13 cellular contexts compared by ENCODE assay signal in the genomic region with DNA sequence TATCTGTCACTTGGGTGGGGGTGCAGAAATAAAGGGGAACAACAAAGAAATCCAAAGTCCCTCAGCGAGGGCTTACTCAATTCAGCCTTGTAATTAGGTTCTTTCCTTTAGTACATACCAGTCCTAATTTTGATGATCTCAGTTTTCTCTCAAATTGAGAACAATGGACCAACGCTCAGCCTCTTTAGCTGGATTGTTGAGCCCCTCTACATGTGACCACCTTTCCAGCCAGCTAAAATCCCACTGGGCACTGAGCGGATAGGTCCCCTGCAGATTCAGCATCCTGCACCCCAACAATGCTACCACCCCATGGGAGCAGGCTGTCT. TPM values are rescaled to one million over a fixed set of nuclear protein-coding genes. Genes with fewer than 3 reads are reported as not detected.
A peak's percentile ranks its signal among the peaks of the same experiment; 100 is the strongest.
DNase-seq lines count a peak whose midpoint lies in the region; ATAC-seq, FAIRE-seq and TF ChIP-seq lines count a peak whose summit lies in the region.
"Had no signal": no experiment of that assay in that cellular context is flagged by ENCODE, and none has a peak within 500 bp of the region (broad histone marks: within the 10 kb centered on the region; RNA-seq: fewer than 3 reads in every experiment).

No MANE protein-coding gene starts in this region.

- SMC1A ChIA-PET in GM12878 (lab: Charles Lee; ENCODE audit: uncharacterized antibody, unreplicated experiment) = interaction anchor here (0.6 to 3.0 kb wide), 6 partner anchors 10 to 161 kb away, joined by 3 to 11 read pairs (median 4); a partner anchor contains a TSS

- intact Hi-C loops in GM12878 (cut with micrococcal nuclease; ENCODE audit: unreplicated experiment) = loop anchor here (2.0 to 5.0 kb wide), 4 partner anchors 51 to 204 kb away; a partner anchor contains a TSS

- no peaks in the 10 kb centered on the region for H3K27me3 ChIP-seq in GM12878 (replicated peaks in 1 of 2; ENCODE audit: control insufficient read depth in 2 of 2, insufficient read depth in 2 of 2, low read length in 1 of 2)
- H3K27me3 ChIP-seq in lung (ENCODE audit: control insufficient read depth, insufficient read depth) = no peaks in the 10 kb centered on the region
- no peaks in the 10 kb centered on the region for H3K27me3 ChIP-seq in smooth muscle cell (ENCODE audit: low read depth)
- H3K27me3 ChIP-seq: BLaER1 treated with 17β-estradiol and CSF1 and Interleukin-3, amounts not matched to agents 10 nM and 100 nM had no signal

- no peak for TF ChIP-seq CTCF in HFFc6 (IDR thresholded peaks at IDR 0.05)
- no peak for TF ChIP-seq CTCF in GM12878 (IDR thresholded peaks at IDR 0.05 in 2 of 3, conservative IDR thresholded peaks at IDR 0.05 in 1 of 3; ENCODE audit: control insufficient read depth in 2 of 3, extremely low read depth in 1 of 3, insufficient read depth in 1 of 3, low read depth in 3 of 3, low read length in 3 of 3)
- TF ChIP-seq CTCF in lung (IDR thresholded peaks at IDR 0.05; ENCODE audit: control extremely low read depth, extremely low read depth) = no peak
- no peak for TF ChIP-seq CTCF in smooth muscle cell (IDR thresholded peaks at IDR 0.05; ENCODE audit: borderline replicate concordance, insufficient read depth, poor library complexity, severe bottlenecking)

- H3K27ac Mint-ChIP-seq in HFFc6 = peak overlapping the region; percentile 50
- H3K27ac Mint-ChIP-seq: activated naive CD4-positive, alpha-beta T cell treated with anti-CD3 and anti-CD28 coated beads for 36 hours had no signal

- BruUV-seq in GM12878 (replicated peaks; lab: Mats Ljungman, UMichigan) = no TSS peak

- POLR2A ChIA-PET in GM12878 (lab: Charles Lee) = interaction anchor here (1.0 to 1.5 kb wide), 2 partner anchors 9 to 58 kb away, joined by 3 to 5 read pairs; no protein-coding TSS in a partner anchor

- no peak for DNase-seq in HFFc6
- DNase-seq in GM12878 (ENCODE audit: low read depth, low spot score) = no peak
- DNase-seq in lung (ENCODE audit: low spot score) = no peak
- DNase-seq in smooth muscle cell (lab: John Stamatoyannopoulos, UW; ENCODE audit: unreplicated experiment) = no peak
- no peak for DNase-seq in HCEC 1CT
- no peak for DNase-seq in dedifferentiated amniotic fluid mesenchymal stem cell (ENCODE audit: extremely low spot score)
- DNase-seq in UCSD-AML1 (lab: John Stamatoyannopoulos, UW; ENCODE audit: unreplicated experiment) = no peak
- no peak for DNase-seq in G401 (ENCODE audit: low spot score)
- DNase-seq: GF-D8, NCI-H1105 treated with DMSO at 0.1 percent for 48 hours, NCI-H774 had no signal

- no peak for TF ChIP-seq RAD21 in GM12878 (IDR thresholded peaks at IDR 0.05; ENCODE audit: insufficient read depth, low read depth, low read length)

- in situ Hi-C loops in GM12878 (cut with MboI) (no loop called here), G401 (cut with HindIII; ENCODE audit: low sequenced_read_pairs) (loop anchor here (25.0 kb wide), 1 partner anchor 149 kb away; a partner anchor contains a TSS)

- RAD21 ChIA-PET in GM12878 (lab: Charles Lee; ENCODE audit: unreplicated experiment) = interaction anchor here (0.5 to 2.4 kb wide), 5 partner anchors 11 to 209 kb away, joined by 3 to 9 read pairs (median 3); a partner anchor contains a TSS

- TF ChIP-seq EP300 in GM12878 (IDR thresholded peaks at IDR 0.05; ENCODE audit: borderline replicate concordance in 1 of 2, control insufficient read depth in 1 of 2, low read depth in 2 of 2, low read length in 2 of 2) = no peak

- H2AFZ ChIP-seq in GM12878 (ENCODE audit: control insufficient read depth, low read depth, low read length) (no peak overlapping the region), smooth muscle cell (ENCODE audit: low read depth) (no peak overlapping the region)

- no peak overlapping the region for H3K4me2 ChIP-seq in GM12878 (ENCODE audit: control insufficient read depth, insufficient read depth)
- peak overlapping the region; percentile 44 for H3K4me2 ChIP-seq in smooth muscle cell

- CTCF ChIA-PET in GM12878 (lab: Yijun Ruan, JAX) = interaction anchor here (1.0 to 3.0 kb wide), 12 partner anchors 11 to 311 kb away, joined by 3 to 29 read pairs (median 5); a partner anchor contains a TSS

- H3K9ac ChIP-seq in GM12878 (ENCODE audit: control insufficient read depth, insufficient read depth, low read length) = no peak overlapping the region
- H3K9ac ChIP-seq in smooth muscle cell (ENCODE audit: low read depth) = no peak overlapping the region

- H3K27me3 Mint-ChIP-seq in HFFc6 (ENCODE audit: insufficient read depth) = peaks cover 2% of the 10 kb centered on the region

- H3F3A ChIP-seq in smooth muscle cell (ENCODE audit: low read depth) = peaks cover 7% of the 10 kb centered on the region

- H3K9me3 Mint-ChIP-seq in HFFc6 = no peaks in the 10 kb centered on the region
- H3K9me3 Mint-ChIP-seq: activated naive CD4-positive, alpha-beta T cell treated with anti-CD3 and anti-CD28 coated beads for 36 hours had no signal

- no peaks in the 10 kb centered on the region for H4K20me1 ChIP-seq in GM12878 (ENCODE audit: control insufficient read depth, insufficient read depth)
- peaks cover 100% of the 10 kb centered on the region for H4K20me1 ChIP-seq in smooth muscle cell (ENCODE audit: low read depth)

- WGBS in GM12878 (ENCODE audit: insufficient coverage, insufficient replicate concordance, low lambda C conversion rate, missing lambda C conversion rate) = 87% methylated on average over 3 of the region's 3 CpGs
- WGBS in lung, 2 donors = 62 to 72% methylated on average over 3 of the region's 3 CpGs
- 92% methylated on average over 3 of the region's 3 CpGs for WGBS in smooth muscle cell (ENCODE audit: low lambda C conversion rate)

- peaks cover 52% of the 10 kb centered on the region for H3K4me1 Mint-ChIP-seq in HFFc6 (ENCODE audit: low read depth)

- H3K4me3 ChIP-seq in GM12878 (no peak overlapping the region), lung (no peak overlapping the region), smooth muscle cell (no peak overlapping the region)
- H3K4me3 ChIP-seq: BLaER1 treated with 17β-estradiol and CSF1 and Interleukin-3, amounts not matched to agents 10 nM and 100 nM had no signal

- peaks cover 17% of the 10 kb centered on the region for H3K36me3 Mint-ChIP-seq in HFFc6 (ENCODE audit: low read depth)

- H3K27ac ChIP-seq in GM12878 (ENCODE audit: control insufficient read depth, insufficient read depth) (no peak overlapping the region), lung (ENCODE audit: low read depth in 1 of 2, low read length in 1 of 2) (peak overlapping the region; percentile 34 to 35), smooth muscle cell (ENCODE audit: low read depth) (peak overlapping the region; percentile 43)

- peaks cover 32% of the 10 kb centered on the region for H3K4me1 ChIP-seq in GM12878 (ENCODE audit: control insufficient read depth, insufficient read depth, low read length)
- peaks cover 18 to 27% of the 10 kb centered on the region in 2 donors for H3K4me1 ChIP-seq in lung (ENCODE audit: control insufficient read depth in 2 of 2, insufficient read depth in 2 of 2, low read length in 2 of 2)
- H3K4me1 ChIP-seq in smooth muscle cell (ENCODE audit: low read depth) = peaks cover 38% of the 10 kb centered on the region

- FAIRE-seq in GM12878 (lab: Jason Lieb, UNC) = no peak

- H3K9me3 ChIP-seq in GM12878 (replicated peaks; ENCODE audit: control insufficient read depth, insufficient read depth, low read length) (no peaks in the 10 kb centered on the region), lung (ENCODE audit: control insufficient read depth in 2 of 2, insufficient read depth in 1 of 2, low read length in 1 of 2) (no peaks in the 10 kb centered on the region), smooth muscle cell (replicated peaks; ENCODE audit: low read depth) (no peaks in the 10 kb centered on the region)
- H3K9me3 ChIP-seq: BLaER1 treated with 17β-estradiol and CSF1 and Interleukin-3, amounts not matched to agents 10 nM and 100 nM had no signal

- peak; percentile 6; the same call in 2 of the 3 replicates for ATAC-seq in GM12878
- no peak for ATAC-seq in lung (ENCODE audit: insufficient read depth, low FRiP score)

- no peaks in the 10 kb centered on the region for H3K36me3 ChIP-seq in GM12878 (ENCODE audit: control insufficient read depth in 2 of 2, insufficient read depth in 2 of 2, low read length in 1 of 2)
- H3K36me3 ChIP-seq in lung (ENCODE audit: control insufficient read depth in 2 of 2, insufficient read depth in 2 of 2, low read length in 2 of 2) = peaks cover 0 to 2% of the 10 kb centered on the region in 2 donors
- H3K36me3 ChIP-seq in smooth muscle cell (ENCODE audit: low read depth) = no peaks in the 10 kb centered on the region

- H3K4me3 Mint-ChIP-seq in HFFc6 = no peak overlapping the region
- H3K4me3 Mint-ChIP-seq: activated naive CD4-positive, alpha-beta T cell treated with anti-CD3 and anti-CD28 coated beads for 36 hours had no signal

- peaks cover 6% of the 10 kb centered on the region for H3K79me2 ChIP-seq in GM12878 (ENCODE audit: control insufficient read depth, insufficient read depth, low read length)
- peaks cover 99% of the 10 kb centered on the region for H3K79me2 ChIP-seq in smooth muscle cell (ENCODE audit: low read depth)

- no peak for TF ChIP-seq POLR2A in GM12878 (IDR thresholded peaks at IDR 0.05; ENCODE audit: low read depth, low read length)

RNA-seq across cellular contexts. Expression of a gene that starts 11.4 kb away (rescaled TPM):
- total RNA-seq in HFFc6 (2021; fragmentation: NEBNext Ultra II Directional; extraction: Animal tissue kit (Norgen Biotek cat#: 25700)) = 100 to 1,000 TPM; 104 to 125 (median 111) TPM
- 13.7 and 14.0 TPM in 2 replicates for total RNA-seq in GM12878 (2013; cell fraction: nucleolus; rRNA removed)
- 4.7 and 5.8 TPM in 2 replicates for total RNA-seq in GM12878 (2014; rRNA removed)
- 4.2 and 5.0 TPM in 2 replicates for total RNA-seq in GM12878 (2014; rRNA removed; fragmentation: Illumina TruSeq; extraction: Trizol)
- 19.5 and 22.4 TPM in 2 replicates for total RNA-seq in GM12878 (2021)
- polyA plus RNA-seq in GM12878 (2011; ENCODE audit: low read depth) = 4.2 TPM
- 2.0 and 3.6 TPM in 2 replicates for polyA plus RNA-seq in GM12878 (2011; rRNA removed)
- polyA plus RNA-seq in GM12878 (2011; cell fraction: cytosol; rRNA removed) = 4.5 and 5.4 TPM in 2 replicates
- polyA plus RNA-seq in GM12878 (2011; cell fraction: nucleus; rRNA removed) = 9.4 and 12.5 TPM in 2 replicates
- 10.0 and 10.7 TPM in 2 replicates for polyA plus RNA-seq in GM12878 (2012)
- 9.8 and 10.0 TPM in 2 replicates for polyA plus RNA-seq in GM12878 (2014; fragmentation: Illumina TruSeq; extraction: Trizol)
- polyA plus RNA-seq in GM12878 (2014; fragmentation: Nextera tagmentation; extraction: Ambion mirVana) = 1 to 10 TPM in 1 of 2 experiments, under 1 TPM in 1; 0.56 to 1.0 TPM
- polyA plus RNA-seq in GM12878 (2014; rRNA removed) = 14.7 and 15.7 TPM in 2 replicates
- polyA plus RNA-seq in GM12878 (2016; fragmentation: Nextera tagmentation; extraction: Ambion mirVana) = 10 to 100 TPM; 16.1 to 17.1 TPM
- polyA minus RNA-seq in GM12878 (2011; rRNA and poly(A)+ RNA removed) = 5.0 and 5.3 TPM in 2 replicates
- 3.6 and 4.7 TPM in 2 replicates for polyA minus RNA-seq in GM12878 (2011; cell fraction: cytosol; rRNA and poly(A)+ RNA removed)
- 2.9 and 4.6 TPM in 2 replicates for polyA minus RNA-seq in GM12878 (2011; cell fraction: nucleus; rRNA and poly(A)+ RNA removed)
- 10 to 100 TPM; 39.9 to 82.4 TPM for total RNA-seq in lung
- polyA plus RNA-seq in lung = 10 to 100 TPM; 26.3 to 39.9 TPM
- total RNA-seq in smooth muscle cell = 34.1 and 54.4 TPM in 2 replicates
- polyA plus RNA-seq in smooth muscle cell = 96.0 and 96.3 TPM in 2 replicates
- total RNA-seq in G401 (2014; rRNA removed; shearing (Covaris generic)) = 16.2 and 20.5 TPM in 2 replicates

RNA-seq across cellular contexts. Expression of a gene that starts 55.8 kb away (rescaled TPM):
- 100 to 1,000 TPM; 166 to 184 (median 172) TPM for total RNA-seq in HFFc6 (2021; fragmentation: NEBNext Ultra II Directional; extraction: Animal tissue kit (Norgen Biotek cat#: 25700))
- total RNA-seq in GM12878 (2013; cell fraction: nucleolus; rRNA removed) = 185 TPM in 2 replicates
- total RNA-seq in GM12878 (2014; rRNA removed) (78.7 and 88.5 TPM in 2 replicates), GM12878 (2014; rRNA removed; fragmentation: Illumina TruSeq; extraction: Trizol) (48.3 and 51.6 TPM in 2 replicates), GM12878 (2021) (89.9 and 98.8 TPM in 2 replicates), lung (100 to 1,000 TPM; 118 to 121 TPM), smooth muscle cell (94.7 and 111 TPM in 2 replicates)
- polyA plus RNA-seq in GM12878 (2011; ENCODE audit: low read depth) = 28.7 TPM
- polyA plus RNA-seq in GM12878 (2011; rRNA removed) (47.6 and 79.5 TPM in 2 replicates), GM12878 (2014; fragmentation: Illumina TruSeq; extraction: Trizol) (52.4 and 78.3 TPM in 2 replicates), GM12878 (2014; fragmentation: Nextera tagmentation; extraction: Ambion mirVana) (10 to 100 TPM in 1 of 2 experiments, 1 to 10 TPM in 1; 5.9 to 12.6 TPM), GM12878 (2014; rRNA removed) (103 and 107 TPM in 2 replicates), GM12878 (2016; fragmentation: Nextera tagmentation; extraction: Ambion mirVana) (10 to 100 TPM; 17.3 to 18.5 TPM), lung (100 to 1,000 TPM in 1 of 2 donors, 10 to 100 TPM in 1; 87.2 to 106 TPM), smooth muscle cell (154 and 192 TPM in 2 replicates)
- polyA plus RNA-seq in GM12878 (2011; cell fraction: cytosol; rRNA removed) = 90.3 and 119 TPM in 2 replicates
- 145 and 172 TPM in 2 replicates for polyA plus RNA-seq in GM12878 (2011; cell fraction: nucleus; rRNA removed)
- 56.9 and 63.0 TPM in 2 replicates for polyA plus RNA-seq in GM12878 (2012)
- polyA minus RNA-seq in GM12878 (2011; rRNA and poly(A)+ RNA removed) = 56.9 and 94.5 TPM in 2 replicates
- polyA minus RNA-seq in GM12878 (2011; cell fraction: cytosol; rRNA and poly(A)+ RNA removed) = 34.5 and 38.5 TPM in 2 replicates
- polyA minus RNA-seq in GM12878 (2011; cell fraction: nucleus; rRNA and poly(A)+ RNA removed) = 28.9 and 42.1 TPM in 2 replicates
- total RNA-seq in G401 (2014; rRNA removed; shearing (Covaris generic)) = 94.4 and 129 TPM in 2 replicates

RNA-seq across cellular contexts. Expression of a gene that starts 59.6 kb away (rescaled TPM):
- total RNA-seq in HFFc6 (2021; fragmentation: NEBNext Ultra II Directional; extraction: Animal tissue kit (Norgen Biotek cat#: 25700)) = 10 to 100 TPM; 17.2 to 24.1 (median 22.8) TPM
- 6.2 and 10.1 TPM in 2 replicates for total RNA-seq in GM12878 (2013; cell fraction: nucleolus; rRNA removed)
- 1.0 and 1.1 TPM in 2 replicates for total RNA-seq in GM12878 (2014; rRNA removed)
- 0.54 and 0.88 TPM in 2 replicates for total RNA-seq in GM12878 (2014; rRNA removed; fragmentation: Illumina TruSeq; extraction: Trizol)
- 0.87 and 1.4 TPM in 2 replicates for total RNA-seq in GM12878 (2021)
- polyA plus RNA-seq in GM12878 (2011; ENCODE audit: low read depth) = 0.91 TPM
- polyA plus RNA-seq in GM12878 (2011; rRNA removed) = 1.9 and 2.3 TPM in 2 replicates
- 2.7 and 3.2 TPM in 2 replicates for polyA plus RNA-seq in GM12878 (2011; cell fraction: cytosol; rRNA removed)
- polyA plus RNA-seq in GM12878 (2011; cell fraction: nucleus; rRNA removed) = 1.8 TPM in 2 replicates
- 2.4 and 4.9 TPM in 2 replicates for polyA plus RNA-seq in GM12878 (2012)
- 0.57 and 0.81 TPM in 2 replicates for polyA plus RNA-seq in GM12878 (2014; fragmentation: Illumina TruSeq; extraction: Trizol)
- polyA plus RNA-seq in GM12878 (2014; fragmentation: Nextera tagmentation; extraction: Ambion mirVana) = under 1 TPM in 1 of 2 experiments, not detected in 1; 0.22 TPM
- polyA plus RNA-seq in GM12878 (2014; rRNA removed) = 1.0 and 1.3 TPM in 2 replicates
- polyA plus RNA-seq in GM12878 (2016; fragmentation: Nextera tagmentation; extraction: Ambion mirVana) = under 1 TPM; 0.32 to 0.78 TPM
- polyA minus RNA-seq in GM12878 (2011; rRNA and poly(A)+ RNA removed) = 0.80 and 1.8 TPM in 2 replicates
- polyA minus RNA-seq in GM12878 (2011; cell fraction: cytosol; rRNA and poly(A)+ RNA removed) = 0.62 and 2.9 TPM in 2 replicates
- 2.2 and 2.4 TPM in 2 replicates for polyA minus RNA-seq in GM12878 (2011; cell fraction: nucleus; rRNA and poly(A)+ RNA removed)
- total RNA-seq in lung = 10 to 100 TPM; 30.0 to 43.9 TPM
- 10 to 100 TPM; 36.3 to 57.8 TPM for polyA plus RNA-seq in lung
- 51.2 and 52.4 TPM in 2 replicates for total RNA-seq in smooth muscle cell
- polyA plus RNA-seq in smooth muscle cell = 48.2 and 53.4 TPM in 2 replicates
- total RNA-seq in G401 (2014; rRNA removed; shearing (Covaris generic)) = 10.5 and 11.9 TPM in 2 replicates
